In the genomic region with DNA sequence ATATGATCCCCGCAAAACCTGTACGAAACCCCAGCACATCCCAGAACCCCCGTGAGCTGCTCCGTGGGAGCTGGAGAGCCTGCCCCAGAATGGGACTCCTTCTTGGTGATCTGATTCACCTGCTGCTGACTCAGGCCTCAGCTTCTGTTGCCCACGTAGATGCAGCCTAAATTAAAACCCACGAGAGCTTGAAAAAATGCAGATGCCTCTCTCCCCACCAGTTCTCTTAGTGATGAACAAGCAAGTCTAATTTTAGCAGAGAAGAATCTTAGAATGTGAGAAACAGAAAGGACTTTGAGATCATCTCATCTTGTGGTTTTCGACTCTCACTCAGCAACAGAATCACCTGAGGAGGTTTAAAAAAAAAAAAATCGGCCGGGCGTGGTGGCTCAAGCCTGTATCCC, we compare ENCODE assay signal across 8 cellular contexts. TPM values are rescaled to one million over a fixed set of nuclear protein-coding genes. Genes with fewer than 3 reads are reported as not detected.
DNase-seq lines count a peak whose midpoint lies in the region; ATAC-seq and TF ChIP-seq lines count a peak whose summit lies in the region.

No MANE protein-coding gene starts in this region.

- H3K36me3 Mint-ChIP-seq in glutamatergic neuron (ENCODE audit: unreplicated experiment) = no peaks in the 10 kb centered on the region

- no peak overlapping the region for H3K4me3 Mint-ChIP-seq in glutamatergic neuron (ENCODE audit: unreplicated experiment)

- peak; percentile 81 for DNase-seq in GM06990 (ENCODE audit: extremely low read depth, insufficient read length)
- no peak for DNase-seq in glutamatergic neuron
- no peak for DNase-seq in omental fat pad (ENCODE audit: low spot score)
- no peak for DNase-seq in AG08396 (ENCODE audit: low spot score)
- no peak for DNase-seq in NK-92 treated with Interleukin-12 subunit alpha and Interleukin-12 subunit beta, amount 100 ng/mL, for 24 hours (lab: John Stamatoyannopoulos, UW)
- DNase-seq in SW 1271 (lab: John Stamatoyannopoulos, UW) = no peak

- H3K27me3 Mint-ChIP-seq in glutamatergic neuron (ENCODE audit: unreplicated experiment) = peaks cover 4% of the 10 kb centered on the region

- H3K27ac Mint-ChIP-seq in glutamatergic neuron (ENCODE audit: unreplicated experiment) = peak overlapping the region; percentile 48

- H3K9me3 Mint-ChIP-seq in glutamatergic neuron (ENCODE audit: unreplicated experiment) = peaks cover 2% of the 10 kb centered on the region

- H3K27me3 ChIP-seq in GM06990 (replicated peaks; ENCODE audit: control insufficient read depth, insufficient read depth, low read length) = no peaks in the 10 kb centered on the region

- ATAC-seq in GM19395 (IDR thresholded peaks at IDR 0.05; ENCODE audit: unreplicated experiment) (peak; percentile 93), HG03342 (IDR thresholded peaks at IDR 0.05; ENCODE audit: unreplicated experiment) (peak; percentile 63), omental fat pad (ENCODE audit: low FRiP score) (no peak)

- H3K4me3 ChIP-seq in GM06990 (replicated peaks; ENCODE audit: low read depth, low read length) = peak overlapping the region; percentile 45

- TF ChIP-seq CTCF in GM06990 (IDR thresholded peaks at IDR 0.05; ENCODE audit: insufficient read depth, low read length, poor library complexity, severe bottlenecking) = no peak
- TF ChIP-seq CTCF in glutamatergic neuron (IDR thresholded peaks at IDR 0.05; ENCODE audit: partially characterized antibody, unreplicated experiment) = no peak
- no peak for TF ChIP-seq CTCF in omental fat pad (IDR thresholded peaks at IDR 0.05)

- peaks cover 9% of the 10 kb centered on the region for H3K4me1 Mint-ChIP-seq in glutamatergic neuron (ENCODE audit: low read depth, unreplicated experiment)

- H3K36me3 ChIP-seq in GM06990 (ENCODE audit: control insufficient read depth, insufficient read depth, low read length) = peaks cover 4% of the 10 kb centered on the region

RNA-seq across cellular contexts. Expression of a gene that starts 57.6 kb away (rescaled TPM):
- 0.64 TPM for total RNA-seq in glutamatergic neuron (ENCODE audit: unreplicated experiment)
- total RNA-seq in omental fat pad = 10 to 100 TPM; 10.1 to 33.8 (median 21.0) TPM
